ENCODE assay signal across 8 cellular contexts in the genomic region with DNA sequence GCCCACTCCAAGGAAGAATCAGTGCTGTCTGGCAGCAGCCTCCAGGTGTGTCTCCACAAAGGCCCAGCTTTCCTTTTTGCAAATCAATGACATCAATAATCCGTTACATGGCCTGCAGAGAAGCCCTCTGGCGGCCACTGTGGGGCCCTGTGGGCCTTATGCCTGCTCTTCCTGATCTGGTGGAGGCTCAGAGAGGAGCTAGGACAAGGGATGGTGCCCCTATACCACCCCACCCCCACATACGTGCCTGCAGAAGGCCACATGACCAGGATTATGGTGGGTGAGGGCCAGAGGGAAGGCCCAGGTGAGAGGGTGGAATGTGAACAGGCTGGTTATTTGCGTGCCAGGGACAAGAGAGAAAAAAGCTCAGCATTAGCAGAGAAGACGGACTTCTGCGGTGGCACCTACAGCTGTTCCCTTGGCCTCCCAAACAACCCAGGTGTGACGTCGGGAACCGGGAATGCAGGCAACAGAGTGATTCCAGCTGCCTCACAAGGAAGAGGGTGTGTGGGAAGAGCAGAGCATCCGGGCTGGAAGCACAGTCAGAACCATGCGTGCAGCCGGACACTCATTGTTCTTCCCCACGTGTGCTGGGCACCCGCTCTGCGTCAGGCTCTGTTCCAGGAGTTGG. TPM values are rescaled to one million over a fixed set of nuclear protein-coding genes. Genes with fewer than 3 reads are reported as not detected.
DNase-seq lines count a peak whose midpoint lies in the region; ATAC-seq and TF ChIP-seq lines count a peak whose summit lies in the region.

No MANE protein-coding gene starts in this region.

- no peaks in the 10 kb centered on the region for H3K36me3 ChIP-seq in BE2C
- H3K36me3 ChIP-seq in HEK293 (ENCODE audit: control insufficient read depth in 2 of 2, insufficient read depth in 1 of 2, low read length in 2 of 2) = no peaks in the 10 kb centered on the region
- no peaks in the 10 kb centered on the region for H3K36me3 ChIP-seq in kidney epithelial cell (ENCODE audit: control insufficient read depth, insufficient read depth, low read length)

- TF ChIP-seq CTCF in BE2C (IDR thresholded peaks at IDR 0.05; ENCODE audit: low read depth, low read length) = peak; percentile 61
- TF ChIP-seq CTCF in HEK293 (tag by site-specific recombination; IDR thresholded peaks at IDR 0.05) = no peak
- TF ChIP-seq CTCF in kidney epithelial cell (IDR thresholded peaks at IDR 0.05; ENCODE audit: insufficient read depth, low read length, poor library complexity, severe bottlenecking) = peak; percentile 58

- CTCF ChIA-PET in HEK293 (lab: Yijun Ruan, JAX) = interaction anchor here (0.6 to 2.8 kb wide), 6 partner anchors 9 to 330 kb away, joined by 3 to 14 read pairs (median 4); a partner anchor contains a TSS

- no peaks in the 10 kb centered on the region for H3K9me3 ChIP-seq in BE2C
- H3K9me3 ChIP-seq in HEK293 (ENCODE audit: control insufficient read depth, insufficient read depth, low read depth, low read length) = no peaks in the 10 kb centered on the region

- DNase-seq in BE2C (no peak), UCSD-AML1 (lab: John Stamatoyannopoulos, UW; ENCODE audit: unreplicated experiment) (peak; percentile 36), kidney epithelial cell (ENCODE audit: low read depth) (peak; percentile 54), dedifferentiated amniotic fluid mesenchymal stem cell (ENCODE audit: extremely low spot score) (no peak)

- H3K27me3 ChIP-seq in BE2C (no peaks in the 10 kb centered on the region), kidney epithelial cell (ENCODE audit: control insufficient read depth, insufficient read depth, low read length) (no peaks in the 10 kb centered on the region)

- POLR2A ChIA-PET in HEK293 (lab: Yijun Ruan, JAX) = interaction anchor here (0.5 to 1.3 kb wide), 5 partner anchors 8 to 114 kb away, joined by 3 to 10 read pairs (median 4); a partner anchor contains a TSS

- no peak overlapping the region for H3K27ac ChIP-seq in HEK293 (ENCODE audit: extremely low read depth, low read depth, low read length)

- peaks cover 3% of the 10 kb centered on the region; the same call in 1 of the 2 replicates for H3K4me1 ChIP-seq in BE2C
- H3K4me1 ChIP-seq in HEK293 (ENCODE audit: control insufficient read depth, insufficient read depth, low read length) = no peaks in the 10 kb centered on the region

- ATAC-seq in GM19395 (IDR thresholded peaks at IDR 0.05; ENCODE audit: unreplicated experiment) (no peak), GM21619 (IDR thresholded peaks at IDR 0.05; ENCODE audit: unreplicated experiment) (no peak), GM18498 (IDR thresholded peaks at IDR 0.05; ENCODE audit: unreplicated experiment) (no peak)

- H3K4me3 ChIP-seq in BE2C (ENCODE audit: low read depth, low read length) = no peak overlapping the region
- H3K4me3 ChIP-seq in HEK293 (ENCODE audit: low read depth, low read length) = no peak overlapping the region
- H3K4me3 ChIP-seq in kidney epithelial cell (ENCODE audit: low read depth, low read length) = no peak overlapping the region

TF ChIP-seq in HEK293, 187 proteins besides CTCF, POLR2A, EP300 and RAD21:
- TF ChIP-seq ZBTB17 (tag by site-specific recombination; IDR thresholded peaks at IDR 0.05) = peak; percentile 82
- TF ChIP-seq, protein P1, sequence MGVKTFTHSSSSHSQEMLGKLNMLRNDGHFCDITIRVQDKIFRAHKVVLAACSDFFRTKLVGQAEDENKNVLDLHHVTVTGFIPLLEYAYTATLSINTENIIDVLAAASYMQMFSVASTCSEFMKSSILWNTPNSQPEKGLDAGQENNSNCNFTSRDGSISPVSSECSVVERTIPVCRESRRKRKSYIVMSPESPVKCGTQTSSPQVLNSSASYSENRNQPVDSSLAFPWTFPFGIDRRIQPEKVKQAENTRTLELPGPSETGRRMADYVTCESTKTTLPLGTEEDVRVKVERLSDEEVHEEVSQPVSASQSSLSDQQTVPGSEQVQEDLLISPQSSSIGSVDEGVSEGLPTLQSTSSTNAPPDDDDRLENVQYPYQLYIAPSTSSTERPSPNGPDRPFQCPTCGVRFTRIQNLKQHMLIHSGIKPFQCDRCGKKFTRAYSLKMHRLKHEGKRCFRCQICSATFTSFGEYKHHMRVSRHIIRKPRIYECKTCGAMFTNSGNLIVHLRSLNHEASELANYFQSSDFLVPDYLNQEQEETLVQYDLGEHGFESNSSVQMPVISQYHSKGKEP (tag by site-specific recombination; IDR thresholded peaks at IDR 0.05) = no peak
- no peak for TF ChIP-seq ZNF121 (tag by site-specific recombination; IDR thresholded peaks at IDR 0.05)
- peak; percentile 71 for TF ChIP-seq ZNF600 (tag by site-specific recombination; IDR thresholded peaks at IDR 0.05)

RNA-seq across cellular contexts. Expression of a gene that starts 22.5 kb away (rescaled TPM):
- 304 TPM for polyA plus RNA-seq in BE2C (2012; ENCODE audit: insufficient read depth, insufficient read length, low read depth)
- 74.1 and 80.7 TPM in 2 replicates for total RNA-seq in kidney epithelial cell

RNA-seq across cellular contexts. Expression of a gene that starts 23.1 kb away (rescaled TPM):
- polyA plus RNA-seq in BE2C (2012; ENCODE audit: insufficient read depth, insufficient read length, low read depth) = 47.0 TPM
- total RNA-seq in kidney epithelial cell = 60.9 and 90.6 TPM in 2 replicates

RNA-seq across cellular contexts. Expression of a gene that starts 45.4 kb away (rescaled TPM):
- polyA plus RNA-seq in BE2C (2012; ENCODE audit: insufficient read depth, insufficient read length, low read depth) = 1.8 TPM
- total RNA-seq in kidney epithelial cell = 2.0 TPM in 1 of 2 replicates, not detected in the other

Comparison
In these comparisons a context has a peak if more than half of its experiments do, and no peak if none do; other contexts are left out.
1. DNase-seq: peak in UCSD-AML1 (single experiment) and kidney epithelial cell (single experiment); none in BE2C (single experiment) and dedifferentiated amniotic fluid mesenchymal stem cell (single experiment).